In the genomic region with DNA sequence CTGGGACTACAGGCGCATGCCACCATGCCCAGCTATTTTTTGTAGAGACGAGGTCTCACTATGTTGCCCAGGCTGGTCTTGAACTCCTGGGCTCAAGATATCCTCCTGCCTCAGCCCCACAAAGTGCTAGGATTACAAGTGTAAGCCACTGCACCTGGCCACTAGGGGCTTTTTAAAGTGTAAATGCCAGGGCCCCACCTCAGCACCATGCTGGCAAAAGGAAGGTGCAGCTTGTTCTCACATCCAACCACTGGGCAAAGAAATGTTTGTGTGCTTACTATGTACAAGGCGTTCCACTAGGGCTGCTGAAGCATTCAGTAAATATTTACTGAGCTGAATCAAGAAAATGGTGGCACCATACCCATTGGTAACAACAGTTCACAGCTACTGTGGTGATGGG, we compare ENCODE assay signal across 19 cellular contexts. TPM values are rescaled to one million over a fixed set of nuclear protein-coding genes. Genes with fewer than 3 reads are reported as not detected.
DNase-seq lines count a peak whose midpoint lies in the region; ATAC-seq, FAIRE-seq and TF ChIP-seq lines count a peak whose summit lies in the region.
"Had no signal": no experiment of that assay in that cellular context is flagged by ENCODE, and none has a peak within 500 bp of the region (broad histone marks: within the 10 kb centered on the region; RNA-seq: fewer than 3 reads in every experiment).

No MANE protein-coding gene starts in this region.

- H3K79me1 ChIP-seq in H1 (ENCODE audit: low read depth, low read length): no peaks in the 10 kb centered on the region; the same call in 1 of the 2 replicates

- H2BK120ac ChIP-seq in H1 (replicated peaks; ENCODE audit: low read depth, low read length): no peak overlapping the region

- H2BK5ac ChIP-seq in H1 (ENCODE audit: low read depth, low read length): 0 out of 2 replicates have a peak overlapping the region, but pooled peaks have one; percentile 52

- no peak overlapping the region for H3K9ac ChIP-seq in H1 (replicated peaks in 1 of 4; ENCODE audit: extremely low read depth in 1 of 4, low read depth in 3 of 4, low read length in 3 of 4)

- peaks cover 3 to 6% of the 10 kb centered on the region in 2 experiments for H4K20me1 ChIP-seq in H1 (replicated peaks in 1 of 2; ENCODE audit: control insufficient read depth in 1 of 2, insufficient read depth in 2 of 2, low read length in 2 of 2)

- no peak overlapping the region for H3K27ac ChIP-seq in H1 (ENCODE audit: low read depth, low read length)
- H3K27ac ChIP-seq: ascending aorta, neutrophil, vagina had no signal

- H3K23ac ChIP-seq in H1 (ENCODE audit: insufficient read length): no peak overlapping the region

- WGBS in H1 (ENCODE audit: extremely low coverage in 1 of 2, insufficient coverage in 1 of 2, insufficient read length in 1 of 2, insufficient replicate concordance in 2 of 2, low coverage in 1 of 2, low lambda C conversion rate in 2 of 2, missing lambda C conversion rate in 1 of 2), 2 experiments: 90% methylated on average over 3 of the region's 3 CpGs; no CpG with 5 or more reads in 1 of the 2 experiments

- intact Hi-C loops in activated CD4-positive, alpha-beta memory T cell treated with anti-CD3 and anti-CD28 coated beads for 36 hours (cut with micrococcal nuclease): no loop called here
- intact Hi-C loops in cardiac septum (cut with DNase I): no loop called here

- H3K27me3 ChIP-seq in H1 (replicated peaks in 1 of 4; ENCODE audit: control insufficient read depth in 3 of 4, extremely low read depth in 1 of 4, insufficient read depth in 3 of 4, low read length in 3 of 4): no peaks in the 10 kb centered on the region
- H3K27me3 ChIP-seq: ascending aorta, neutrophil, vagina had no signal

- no peaks in the 10 kb centered on the region for H3K9me3 ChIP-seq in H1 (ENCODE audit: insufficient read depth in 2 of 2, low read depth in 1 of 2, low read length in 1 of 2)
- H3K9me3 ChIP-seq: ascending aorta, neutrophil, vagina had no signal

- TF ChIP-seq EP300 in H1 (IDR thresholded peaks at IDR 0.05; ENCODE audit: borderline replicate concordance in 1 of 2, low read depth in 2 of 2, low read length in 2 of 2): no peak

- H3K14ac ChIP-seq in H1 (ENCODE audit: insufficient read length): no peak overlapping the region

- H3K4me1 ChIP-seq in H1 (replicated peaks in 1 of 4; ENCODE audit: control insufficient read depth in 3 of 4, insufficient read depth in 4 of 4, low read length in 3 of 4): peaks cover 0 to 4% (median 0%) of the 10 kb centered on the region in 4 experiments; a peak in 2 of 7 replicates
- H3K4me1 ChIP-seq: ascending aorta, vagina had no signal

- H2BK15ac ChIP-seq in H1 (ENCODE audit: low read length): no peak overlapping the region

- peak; percentile 46 for TF ChIP-seq CTCF in LNCAP (IDR thresholded peaks at IDR 0.05)
- TF ChIP-seq CTCF in H1 (IDR thresholded peaks at IDR 0.05; ENCODE audit: control extremely low read depth in 1 of 3, insufficient read depth in 1 of 3, low read depth in 1 of 3, low read length in 3 of 3): peak; percentile 34 to 51 (median 44)

- no peak overlapping the region for H3K56ac ChIP-seq in H1 (replicated peaks; ENCODE audit: insufficient read length, low read depth, low read length)

- H3K23me2 ChIP-seq in H1 (ENCODE audit: low read depth, low read length): no peaks in the 10 kb centered on the region

- H3K36me3 Mint-ChIP-seq in activated CD4-positive, alpha-beta memory T cell treated with anti-CD3 and anti-CD28 coated beads for 36 hours: peaks cover 22% of the 10 kb centered on the region
- peaks cover 40% of the 10 kb centered on the region for H3K36me3 Mint-ChIP-seq in activated CD4-positive, alpha-beta memory T cell treated with anti-CD3 and anti-CD28 coated beads, Interleukin-2, amount 10 ng/mL, durations not matched to agents 7 days and 5 days (ENCODE audit: low read depth)

- H3K36me3 ChIP-seq in H1 (ENCODE audit: control insufficient read depth in 2 of 4, insufficient read depth in 4 of 4, low read length in 3 of 4): peaks cover 0 to 10% (median 0%) of the 10 kb centered on the region in 4 experiments; a peak in 1 of 8 replicates

- TF ChIP-seq RAD21 in H1 (IDR thresholded peaks at IDR 0.05 in 1 of 2, conservative IDR thresholded peaks at IDR 0.05 in 1 of 2; ENCODE audit: low read depth in 2 of 2, low read length in 2 of 2): peak; percentile 9 to 31; a peak in 2 of 4 replicates

- CTCF ChIA-PET in activated CD4-positive, alpha-beta memory T cell treated with anti-CD3 and anti-CD28 coated beads for 36 hours (lab: Charles Lee): interaction anchor here (0.8 to 1.6 kb wide), 2 partner anchors 12 to 20 kb away, joined by 3 to 4 read pairs; no protein-coding TSS in a partner anchor
- CTCF ChIA-PET in activated CD4-positive, alpha-beta memory T cell treated with anti-CD3 and anti-CD28 coated beads, Interleukin-2, amount 10 ng/mL, durations not matched to agents 7 days and 5 days (lab: Charles Lee): interaction anchor here (1.2 to 2.4 kb wide), 3 partner anchors 10 to 17 kb away, joined by 3 to 7 read pairs (median 4); a partner anchor contains a TSS
- CTCF ChIA-PET in H1 (lab: Charles Lee; ENCODE audit: partially characterized antibody): interaction anchor here (0.6 to 3.9 kb wide), 15 partner anchors 8 to 201 kb away, joined by 3 to 22 read pairs (median 5); a partner anchor contains a TSS

- no peak overlapping the region for H3K4me2 ChIP-seq in H1 (ENCODE audit: insufficient read depth in 1 of 2, low read depth in 2 of 2, low read length in 2 of 2)

- H2AK5ac ChIP-seq in H1 (ENCODE audit: low read depth, low read length): no peak overlapping the region

- H3K4ac ChIP-seq in H1 (replicated peaks; ENCODE audit: insufficient read length, low read depth, low read length): no peak overlapping the region

- no peak for FAIRE-seq in H1 (lab: Jason Lieb, UNC)
- FAIRE-seq: HTR-8/SVneo, RCC 7860 had no signal

- peak; percentile 49 for ATAC-seq in stimulated activated naive CD8-positive, alpha-beta T cell treated with anti-CD3 and anti-CD28 coated beads, Interleukin-15, amount 100 ng/mL, for 72 hours
- ATAC-seq: effector memory CD8-positive, alpha-beta T cell; left cardiac atrium had no signal

- H3K9me3 Mint-ChIP-seq in activated CD4-positive, alpha-beta memory T cell treated with anti-CD3 and anti-CD28 coated beads for 36 hours: no peaks in the 10 kb centered on the region
- no peaks in the 10 kb centered on the region for H3K9me3 Mint-ChIP-seq in activated CD4-positive, alpha-beta memory T cell treated with anti-CD3 and anti-CD28 coated beads, Interleukin-2, amount 10 ng/mL, durations not matched to agents 7 days and 5 days
- no peaks in the 10 kb centered on the region for H3K9me3 Mint-ChIP-seq in stimulated activated naive CD8-positive, alpha-beta T cell treated with anti-CD3 and anti-CD28 coated beads, Interleukin-15, amount 100 ng/mL, for 72 hours
- H3K9me3 Mint-ChIP-seq: effector memory CD8-positive, alpha-beta T cell had no signal

- H2BK12ac ChIP-seq in H1 (ENCODE audit: low read depth, low read length): 0 out of 2 replicates have a peak overlapping the region, but pooled peaks have one; percentile 60

- H3K4me3 Mint-ChIP-seq in activated CD4-positive, alpha-beta memory T cell treated with anti-CD3 and anti-CD28 coated beads for 36 hours: no peak overlapping the region
- no peak overlapping the region for H3K4me3 Mint-ChIP-seq in activated CD4-positive, alpha-beta memory T cell treated with anti-CD3 and anti-CD28 coated beads, Interleukin-2, amount 10 ng/mL, durations not matched to agents 7 days and 5 days
- H3K4me3 Mint-ChIP-seq in stimulated activated naive CD8-positive, alpha-beta T cell treated with anti-CD3 and anti-CD28 coated beads, Interleukin-15, amount 100 ng/mL, for 72 hours: no peak overlapping the region
- H3K4me3 Mint-ChIP-seq: effector memory CD8-positive, alpha-beta T cell had no signal

- no peak overlapping the region for H2AFZ ChIP-seq in H1 (ENCODE audit: low read length)

- DNase-seq in activated CD4-positive, alpha-beta memory T cell treated with anti-CD3 and anti-CD28 coated beads for 36 hours: no peak
- DNase-seq in activated CD4-positive, alpha-beta memory T cell treated with anti-CD3 and anti-CD28 coated beads, Interleukin-2, amount 10 ng/mL, durations not matched to agents 7 days and 5 days: no peak
- DNase-seq in H1 (ENCODE audit: low read depth in 1 of 2, low spot score in 2 of 2) (no peak), cardiac septum (ENCODE audit: low spot score) (no peak), SK-N-DZ (ENCODE audit: low spot score) (no peak), NCI-H748 treated with DMSO at 0.1 percent for 48 hours (lab: John Stamatoyannopoulos, UW) (no peak)
- no peak for DNase-seq in stimulated activated naive CD8-positive, alpha-beta T cell treated with anti-CD3 and anti-CD28 coated beads, Interleukin-15, amount 100 ng/mL, for 72 hours
- DNase-seq: AML-193; effector memory CD8-positive, alpha-beta T cell; left cardiac atrium; NCI-H1417 treated with DMSO at 0.1 percent for 48 hours; stimulated activated CD4-positive, alpha-beta T cell treated with anti-CD3 and anti-CD28 coated beads, Interleukin-12 subunit alpha, Interleukin-12 subunit beta, amount 100 ng/mL, for 4 hours had no signal

- no peaks in the 10 kb centered on the region for H3K27me3 Mint-ChIP-seq in activated CD4-positive, alpha-beta memory T cell treated with anti-CD3 and anti-CD28 coated beads for 36 hours
- no peaks in the 10 kb centered on the region for H3K27me3 Mint-ChIP-seq in activated CD4-positive, alpha-beta memory T cell treated with anti-CD3 and anti-CD28 coated beads, Interleukin-2, amount 10 ng/mL, durations not matched to agents 7 days and 5 days
- no peaks in the 10 kb centered on the region for H3K27me3 Mint-ChIP-seq in stimulated activated naive CD8-positive, alpha-beta T cell treated with anti-CD3 and anti-CD28 coated beads, Interleukin-15, amount 100 ng/mL, for 72 hours
- H3K27me3 Mint-ChIP-seq: effector memory CD8-positive, alpha-beta T cell had no signal

- H4K91ac ChIP-seq in H1 (replicated peaks; ENCODE audit: insufficient read length, low read length): no peak overlapping the region

- peak overlapping the region; percentile 2 for H3K27ac Mint-ChIP-seq in activated CD4-positive, alpha-beta memory T cell treated with anti-CD3 and anti-CD28 coated beads for 36 hours
- H3K27ac Mint-ChIP-seq in activated CD4-positive, alpha-beta memory T cell treated with anti-CD3 and anti-CD28 coated beads, Interleukin-2, amount 10 ng/mL, durations not matched to agents 7 days and 5 days: no peak overlapping the region
- no peak overlapping the region for H3K27ac Mint-ChIP-seq in stimulated activated naive CD8-positive, alpha-beta T cell treated with anti-CD3 and anti-CD28 coated beads, Interleukin-15, amount 100 ng/mL, for 72 hours

- POLR2A ChIA-PET in activated CD4-positive, alpha-beta memory T cell treated with anti-CD3 and anti-CD28 coated beads for 36 hours (lab: Charles Lee): no interaction called here
- POLR2A ChIA-PET in activated CD4-positive, alpha-beta memory T cell treated with anti-CD3 and anti-CD28 coated beads, Interleukin-2, amount 10 ng/mL, durations not matched to agents 7 days and 5 days (lab: Charles Lee): interaction anchor here (0.8 to 1.1 kb wide), 3 partner anchors 12 to 17 kb away, joined by 3 to 4 read pairs (median 3); a partner anchor contains a TSS
- POLR2A ChIA-PET in H1 (lab: Charles Lee; ENCODE audit: partially characterized antibody): interaction anchor here (1.0 to 3.4 kb wide), 5 partner anchors 8 to 22 kb away, joined by 3 to 13 read pairs (median 4); a partner anchor contains a TSS

- H3K79me2 ChIP-seq in H1 (ENCODE audit: control insufficient read depth in 1 of 2, insufficient read depth in 2 of 2, low read length in 2 of 2): peaks cover 0 to 34% of the 10 kb centered on the region in 2 experiments; a peak in 3 of 4 replicates

- H3K18ac ChIP-seq in H1 (ENCODE audit: extremely low read depth, low read length): no peak overlapping the region

- H2BK20ac ChIP-seq in H1 (ENCODE audit: low read length): no peak overlapping the region

- H3K4me1 Mint-ChIP-seq in activated CD4-positive, alpha-beta memory T cell treated with anti-CD3 and anti-CD28 coated beads for 36 hours (ENCODE audit: low read depth): peaks cover 40% of the 10 kb centered on the region
- H3K4me1 Mint-ChIP-seq in activated CD4-positive, alpha-beta memory T cell treated with anti-CD3 and anti-CD28 coated beads, Interleukin-2, amount 10 ng/mL, durations not matched to agents 7 days and 5 days: peaks cover 38% of the 10 kb centered on the region
- H3K4me1 Mint-ChIP-seq in stimulated activated naive CD8-positive, alpha-beta T cell treated with anti-CD3 and anti-CD28 coated beads, Interleukin-15, amount 100 ng/mL, for 72 hours: peaks cover 40% of the 10 kb centered on the region

- no peak overlapping the region for H4K8ac ChIP-seq in H1 (ENCODE audit: extremely low read depth, insufficient read depth, low read length)

- H3K4me3 ChIP-seq in H1 (ENCODE audit: extremely low read depth in 1 of 4, insufficient read depth in 2 of 4, low read depth in 3 of 4, low read length in 4 of 4): no peak overlapping the region
- H3K4me3 ChIP-seq: ascending aorta, vagina had no signal

- H4K5ac ChIP-seq in H1 (ENCODE audit: insufficient read length, low read depth, low read length): no peak overlapping the region

- TF ChIP-seq POLR2A in H1 (IDR thresholded peaks at IDR 0.05; ENCODE audit: control extremely low read depth in 1 of 2, low read depth in 2 of 2, low read length in 2 of 2): no peak

RNA-seq across cellular contexts. Expression of a gene that starts 22.6 kb away (rescaled TPM):
- 10 to 100 TPM; 29.8 to 30.6 TPM for total RNA-seq in activated CD4-positive, alpha-beta memory T cell treated with anti-CD3 and anti-CD28 coated beads for 36 hours
- total RNA-seq in activated CD4-positive, alpha-beta memory T cell treated with anti-CD3 and anti-CD28 coated beads, Interleukin-2, amount 10 ng/mL, durations not matched to agents 7 days and 5 days: 10 to 100 TPM; 30.4 to 32.9 TPM
- 18.7 and 19.5 TPM in 2 replicates for total RNA-seq in H1 (2021; fragmentation: NEBNext Ultra II Directional; extraction: Animal tissue kit (Norgen Biotek cat#: 25700))
- polyA plus RNA-seq in H1 (2011; rRNA removed): 11.0 and 13.7 TPM in 2 replicates
- polyA plus RNA-seq in H1 (2011; cell fraction: cytosol; rRNA removed): 11.4 TPM
- 33.9 TPM for polyA plus RNA-seq in H1 (2011; cell fraction: nucleus; rRNA removed)
- 18.7 to 20.9 TPM (median 19.7 TPM) in 4 replicates for polyA plus RNA-seq in H1 (2012, experiment 1 of 2)
- 13.1 TPM for polyA plus RNA-seq in H1 (2012, experiment 2 of 2)
- polyA plus RNA-seq in H1 (2013, experiment 1 of 2): 23.1 TPM
- 17.5 TPM for polyA plus RNA-seq in H1 (2013, experiment 2 of 2)
- 23.3 and 24.9 TPM in 2 replicates for polyA minus RNA-seq in H1 (2011; rRNA and poly(A)+ RNA removed)
- 7.3 TPM for polyA minus RNA-seq in H1 (2011; cell fraction: cytosol; rRNA and poly(A)+ RNA removed)
- polyA minus RNA-seq in H1 (2011; cell fraction: nucleus; rRNA and poly(A)+ RNA removed): 21.1 TPM
- 48.5 TPM for total RNA-seq in cardiac septum
- 22.9 and 29.5 TPM in 2 replicates for polyA plus RNA-seq in SK-N-DZ (2014; cell fraction: cytosol; rRNA removed)
- polyA plus RNA-seq in SK-N-DZ (2014; cell fraction: nucleus; rRNA removed): 42.5 and 60.0 TPM in 2 replicates

RNA-seq across cellular contexts. Expression of a gene that starts 46.3 kb away (rescaled TPM):
- not detected for total RNA-seq in activated CD4-positive, alpha-beta memory T cell treated with anti-CD3 and anti-CD28 coated beads for 36 hours
- total RNA-seq in activated CD4-positive, alpha-beta memory T cell treated with anti-CD3 and anti-CD28 coated beads, Interleukin-2, amount 10 ng/mL, durations not matched to agents 7 days and 5 days: not detected
- total RNA-seq in H1 (2021; fragmentation: NEBNext Ultra II Directional; extraction: Animal tissue kit (Norgen Biotek cat#: 25700)): not detected in 2 replicates
- polyA plus RNA-seq in H1 (2011; rRNA removed): 0.28 TPM in 1 of 2 replicates, not detected in the other
- polyA plus RNA-seq in H1 (2011; cell fraction: cytosol; rRNA removed): not detected
- polyA plus RNA-seq in H1 (2011; cell fraction: nucleus; rRNA removed): not detected
- not detected in 4 replicates for polyA plus RNA-seq in H1 (2012, experiment 1 of 2)
- not detected for polyA plus RNA-seq in H1 (2012, experiment 2 of 2)
- not detected for polyA plus RNA-seq in H1 (2013, experiment 1 of 2)
- polyA plus RNA-seq in H1 (2013, experiment 2 of 2): not detected
- polyA minus RNA-seq in H1 (2011; rRNA and poly(A)+ RNA removed): not detected in 2 replicates
- not detected for polyA minus RNA-seq in H1 (2011; cell fraction: cytosol; rRNA and poly(A)+ RNA removed)
- polyA minus RNA-seq in H1 (2011; cell fraction: nucleus; rRNA and poly(A)+ RNA removed): not detected
- total RNA-seq in cardiac septum: not detected
- polyA plus RNA-seq in SK-N-DZ (2014; cell fraction: cytosol; rRNA removed): not detected in 2 replicates
- polyA plus RNA-seq in SK-N-DZ (2014; cell fraction: nucleus; rRNA removed): not detected in 2 replicates
- total RNA-seq: ascending aorta, left cardiac atrium, vagina had no signal

RNA-seq across cellular contexts. Expression of a gene that starts 50.6 kb away (rescaled TPM):
- under 1 TPM; 0.05 to 0.24 TPM for total RNA-seq in activated CD4-positive, alpha-beta memory T cell treated with anti-CD3 and anti-CD28 coated beads for 36 hours
- total RNA-seq in activated CD4-positive, alpha-beta memory T cell treated with anti-CD3 and anti-CD28 coated beads, Interleukin-2, amount 10 ng/mL, durations not matched to agents 7 days and 5 days: under 1 TPM in 1 of 2 experiments, not detected in 1; 0.03 TPM
- 2.1 TPM in 2 replicates for total RNA-seq in H1 (2021; fragmentation: NEBNext Ultra II Directional; extraction: Animal tissue kit (Norgen Biotek cat#: 25700))
- 1.7 and 3.9 TPM in 2 replicates for polyA plus RNA-seq in H1 (2011; rRNA removed)
- 1.8 TPM for polyA plus RNA-seq in H1 (2011; cell fraction: cytosol; rRNA removed)
- 2.2 TPM for polyA plus RNA-seq in H1 (2011; cell fraction: nucleus; rRNA removed)
- polyA plus RNA-seq in H1 (2012, experiment 1 of 2): 2.5 to 3.1 TPM (median 2.8 TPM) in 4 replicates
- 1.5 TPM for polyA plus RNA-seq in H1 (2012, experiment 2 of 2)
- polyA plus RNA-seq in H1 (2013, experiment 1 of 2): 1.4 TPM
- polyA plus RNA-seq in H1 (2013, experiment 2 of 2): 1.4 TPM
- polyA minus RNA-seq in H1 (2011; rRNA and poly(A)+ RNA removed): 5.1 and 10.7 TPM in 2 replicates
- polyA minus RNA-seq in H1 (2011; cell fraction: cytosol; rRNA and poly(A)+ RNA removed): 4.6 TPM
- 4.2 TPM for polyA minus RNA-seq in H1 (2011; cell fraction: nucleus; rRNA and poly(A)+ RNA removed)
- total RNA-seq in cardiac septum: 0.59 TPM
- 6.3 and 9.3 TPM in 2 replicates for polyA plus RNA-seq in SK-N-DZ (2014; cell fraction: cytosol; rRNA removed)
- 2.3 TPM in 2 replicates for polyA plus RNA-seq in SK-N-DZ (2014; cell fraction: nucleus; rRNA removed)
- total RNA-seq: glomerular endothelial cell had no signal
